In genomic region chr1:68051475-68051874, GRCh38 we compare ENCODE assay signal across 8 cellular contexts. TPM values are rescaled to one million over a fixed set of nuclear protein-coding genes. Genes with fewer than 3 reads are reported as not detected.
DNase-seq lines count a peak whose midpoint lies in the region; ATAC-seq, FAIRE-seq and TF ChIP-seq lines count a peak whose summit lies in the region.
"Had no signal": no experiment of that assay in that cellular context is flagged by ENCODE, and none has a peak within 500 bp of the region (broad histone marks: within the 10 kb centered on the region; RNA-seq: fewer than 3 reads in every experiment).

No MANE protein-coding gene starts in this region.

- FAIRE-seq in RCC 7860 (lab: Jason Lieb, UNC) = no peak

- ATAC-seq in GM18517 (IDR thresholded peaks at IDR 0.05; ENCODE audit: unreplicated experiment) = no peak
- ATAC-seq: HCT116 had no signal

- DNase-seq in NCI-H2227 (lab: John Stamatoyannopoulos, UW; ENCODE audit: unreplicated experiment) = peak; percentile 61
- no peak for DNase-seq in epithelial cell of proximal tubule (ENCODE audit: low read depth)
- DNase-seq in medulla oblongata (ENCODE audit: extremely low spot score) = peak; percentile 9
- peak; percentile 52 for DNase-seq in ureter (ENCODE audit: low spot score)
- DNase-seq in stimulated activated CD4-positive, alpha-beta T cell treated with anti-CD3 and anti-CD28 coated beads, Interleukin-1b, Interleukin-23, amount 100 ng/mL, for 48 hours = no peak
- DNase-seq in RCC 7860 (ENCODE audit: low spot score) = no peak

- H3K4me3 ChIP-seq in epithelial cell of proximal tubule (ENCODE audit: low read depth, low read length) = peak overlapping the region; percentile 42

- TF ChIP-seq CTCF in epithelial cell of proximal tubule (conservative IDR thresholded peaks at IDR 0.05; ENCODE audit: low read depth, low read length) = peak; percentile 40

RNA-seq across cellular contexts. Expression of gene DIRAS3, which starts 1.0 kb away (rescaled TPM):
- total RNA-seq in epithelial cell of proximal tubule (2.1 TPM in 1 of 2 replicates, not detected in the other), ureter (2.7 TPM)

Comparison
In these comparisons a context has a peak if more than half of its experiments do, and no peak if none do; other contexts are left out.
1. DNase-seq: peak in NCI-H2227 (single experiment), medulla oblongata (single experiment) and ureter (single experiment); none in epithelial cell of proximal tubule (single experiment), stimulated activated CD4-positive, alpha-beta T cell treated with anti-CD3 and anti-CD28 coated beads, Interleukin-1b, Interleukin-23, amount 100 ng/mL, for 48 hours (single experiment) and RCC 7860 (single experiment).